In genomic region chr14:59161571-59162175, GRCh38 we compare ENCODE assay signal across 8 cellular contexts. TPM values are rescaled to one million over a fixed set of nuclear protein-coding genes. Genes with fewer than 3 reads are reported as not detected.
A peak's percentile ranks its signal among the peaks of the same experiment; 100 is the strongest.
DNase-seq lines count a peak whose midpoint lies in the region; ATAC-seq and TF ChIP-seq lines count a peak whose summit lies in the region.

No MANE protein-coding gene starts in this region.

- DNase-seq in A673 (ENCODE audit: low spot score) (peak; percentile 14), NCI-H2227 treated with DMSO at 0.1 percent for 48 hours (lab: John Stamatoyannopoulos, UW) (peak; percentile 60), esophagus muscularis mucosa (ENCODE audit: extremely low spot score) (no peak), ovary (no peak), KBM-7 (no peak), iPS-NIHi7 (ENCODE audit: extremely low spot score) (no peak)

- TF ChIP-seq POLR2A in esophagus muscularis mucosa (IDR thresholded peaks at IDR 0.05; ENCODE audit: low read depth), result no peak
- TF ChIP-seq POLR2A in ovary (IDR thresholded peaks at IDR 0.05), result no peak
- TF ChIP-seq POLR2A in GM18505 (IDR thresholded peaks at IDR 0.05; ENCODE audit: borderline replicate concordance, extremely low read depth, insufficient read depth, insufficient read length), result no peak

- TF ChIP-seq CTCF in A673 (conservative IDR thresholded peaks at IDR 0.05; ENCODE audit: low read depth, low read length) (no peak), esophagus muscularis mucosa (IDR thresholded peaks at IDR 0.05) (no peak), ovary (IDR thresholded peaks at IDR 0.05) (no peak)

- TF ChIP-seq EP300 in esophagus muscularis mucosa (IDR thresholded peaks at IDR 0.05), result no peak
- no peak for TF ChIP-seq EP300 in ovary (IDR thresholded peaks at IDR 0.05)

- H3K4me1 ChIP-seq in A673 (ENCODE audit: insufficient read depth, low read length, poor library complexity, severe bottlenecking), result no peaks in the 10 kb centered on the region
- H3K4me1 ChIP-seq in esophagus muscularis mucosa, result peaks cover 0 to 23% (median 21%) of the 10 kb centered on the region in 4 donors
- H3K4me1 ChIP-seq in ovary (ENCODE audit: insufficient read depth), result no peaks in the 10 kb centered on the region

- H3K4me3 ChIP-seq in A673 (ENCODE audit: low read depth, low read length, poor library complexity, severe bottlenecking) (no peak overlapping the region), esophagus muscularis mucosa (peak overlapping the region; percentile 12 to 36 (median 25)), ovary (peak overlapping the region; percentile 8)

- intact Hi-C loops in A673 (cut with micrococcal nuclease; ENCODE audit: unreplicated experiment) (no loop called here), esophagus muscularis mucosa (cut with DNase I) (no loop called here), ovary (cut with DNase I) (no loop called here)

- in situ Hi-C loops in KBM-7 (cut with MboI; ENCODE audit: low pct_unique_long_range_greater_than_20kb, low sequenced_read_pairs), result no loop called here

- BruUV-seq in A673 (replicated peaks; lab: Mats Ljungman, UMichigan), result no TSS peak

- H3K27ac ChIP-seq in A673 (ENCODE audit: low read depth, low read length, poor library complexity, severe bottlenecking), result no peak overlapping the region
- H3K27ac ChIP-seq in esophagus muscularis mucosa (replicated peaks in 1 of 4), result peak overlapping the region in 3 of 4 donors; percentile 49 to 63 (median 56)
- no peak overlapping the region for H3K27ac ChIP-seq in ovary

- H3K27me3 ChIP-seq in A673 (replicated peaks; ENCODE audit: insufficient read depth, low read depth, low read length, poor library complexity) (peaks cover 12% of the 10 kb centered on the region), esophagus muscularis mucosa (no peaks in the 10 kb centered on the region), ovary (no peaks in the 10 kb centered on the region)

- H3K36me3 ChIP-seq in A673 (ENCODE audit: insufficient read depth, low read length, poor library complexity, severe bottlenecking) (no peaks in the 10 kb centered on the region), esophagus muscularis mucosa (no peaks in the 10 kb centered on the region), ovary (no peaks in the 10 kb centered on the region)

- 48% methylated on average over 7 of the region's 7 CpGs for WGBS in esophagus muscularis mucosa
- WGBS in ovary, 3 donors, result 48 to 53% (median 49%) methylated on average over 7 of the region's 7 CpGs

- CTCF ChIA-PET in A673 (lab: Charles Lee), result no interaction called here

- POLR2A ChIA-PET in A673 (lab: Charles Lee; ENCODE audit: low non-redundant PET), result no interaction called here

- no peaks in the 10 kb centered on the region for H3K9me3 ChIP-seq in A673 (ENCODE audit: low read depth, low read length, poor library complexity, severe bottlenecking)
- no peaks in the 10 kb centered on the region for H3K9me3 ChIP-seq in esophagus muscularis mucosa
- H3K9me3 ChIP-seq in ovary, result no peaks in the 10 kb centered on the region

- peak; percentile 76 for ATAC-seq in GM19463 (IDR thresholded peaks at IDR 0.05; ENCODE audit: unreplicated experiment)
- ATAC-seq in GM18505 (IDR thresholded peaks at IDR 0.05; ENCODE audit: unreplicated experiment), result no peak

RNA-seq across cellular contexts. Expression of gene DAAM1, which starts 26.8 kb away (rescaled TPM):
- total RNA-seq in A673 (2021) (10.8 and 11.5 TPM in 2 replicates), esophagus muscularis mucosa (100 to 1,000 TPM in 1 of 4 donors, 10 to 100 TPM in 3; 64.3 to 110 (median 72.5) TPM), ovary (10 to 100 TPM; 22.7 to 83.3 (median 36.4) TPM)
- 10 to 100 TPM; 19.0 to 35.3 TPM for polyA plus RNA-seq in ovary

Comparison
In these comparisons a context has a peak if more than half of its experiments do, and no peak if none do; other contexts are left out.
1. DNase-seq: peak in A673 (single experiment) and NCI-H2227 treated with DMSO at 0.1 percent for 48 hours (single experiment); none in esophagus muscularis mucosa (single experiment), ovary (0 of 5), KBM-7 (single experiment) and iPS-NIHi7 (single experiment).
2. H3K27ac ChIP-seq: peak in esophagus muscularis mucosa (3 of 4); none in A673 (single experiment) and ovary (0 of 2).